ENCODE assay signal across 11 cellular contexts in genomic region chr2:221943078-221943810, GRCh38.
A peak's percentile ranks its signal among the peaks of the same experiment; 100 is the strongest.
DNase-seq lines count a peak whose midpoint lies in the region; ATAC-seq, FAIRE-seq and TF ChIP-seq lines count a peak whose summit lies in the region.
"Had no signal": no experiment of that assay in that cellular context is flagged by ENCODE, and none has a peak within 500 bp of the region (broad histone marks: within the 10 kb centered on the region; RNA-seq: fewer than 3 reads in every experiment).

No MANE protein-coding gene starts in this region.

- H3K27ac Mint-ChIP-seq in astrocyte (ENCODE audit: unreplicated experiment): no peak overlapping the region
- no peak overlapping the region for H3K27ac Mint-ChIP-seq in CD14-positive monocyte
- H3K27ac Mint-ChIP-seq: activated naive CD8-positive, alpha-beta T cell treated with anti-CD3 and anti-CD28 coated beads for 36 hours had no signal

- H3K79me2 ChIP-seq in astrocyte (ENCODE audit: insufficient read depth, low read length): no peaks in the 10 kb centered on the region

- FAIRE-seq in astrocyte (lab: Jason Lieb, UNC): no peak

- H3K4me2 ChIP-seq in astrocyte (ENCODE audit: low read length): peak overlapping the region; percentile 47

- no peak overlapping the region for H3K9ac ChIP-seq in astrocyte (ENCODE audit: low read length)

- H3K4me3 Mint-ChIP-seq in astrocyte (ENCODE audit: unreplicated experiment): no peak overlapping the region
- H3K4me3 Mint-ChIP-seq in CD14-positive monocyte: no peak overlapping the region
- H3K4me3 Mint-ChIP-seq: activated naive CD8-positive, alpha-beta T cell treated with anti-CD3 and anti-CD28 coated beads for 36 hours had no signal

- no peak overlapping the region for H2AFZ ChIP-seq in astrocyte (ENCODE audit: low read depth, low read length)

- no peak for ATAC-seq in HG03095 (IDR thresholded peaks at IDR 0.05; ENCODE audit: unreplicated experiment)

- no peak overlapping the region for H3K27ac ChIP-seq in astrocyte (ENCODE audit: low read depth, low read length)
- H3K27ac ChIP-seq in right atrium auricular region: peak overlapping the region; percentile 10 to 70
- H3K27ac ChIP-seq: neutrophil had no signal

- TF ChIP-seq CTCF in astrocyte (IDR thresholded peaks at IDR 0.05; ENCODE audit: insufficient read depth, low read depth, low read length): no peak
- TF ChIP-seq CTCF in right atrium auricular region (IDR thresholded peaks at IDR 0.05): no peak
- TF ChIP-seq CTCF in CD14-positive monocyte (IDR thresholded peaks at IDR 0.05): no peak

- H3K4me3 ChIP-seq in astrocyte (ENCODE audit: insufficient read depth, low read depth, low read length) (no peak overlapping the region), right atrium auricular region (no peak overlapping the region), H7 (ENCODE audit: insufficient read depth, low read depth, low read length) (no peak overlapping the region)

- H3K9me3 ChIP-seq in astrocyte (ENCODE audit: insufficient read depth, low read depth, low read length): no peaks in the 10 kb centered on the region
- peaks cover 0 to 5% of the 10 kb centered on the region in 2 donors for H3K9me3 ChIP-seq in right atrium auricular region
- H3K9me3 ChIP-seq: neutrophil had no signal

- no peaks in the 10 kb centered on the region for H3K36me3 ChIP-seq in astrocyte (ENCODE audit: insufficient read depth, low read length)
- H3K36me3 ChIP-seq in right atrium auricular region: no peaks in the 10 kb centered on the region
- no peaks in the 10 kb centered on the region for H3K36me3 ChIP-seq in H7 (replicated peaks; ENCODE audit: control insufficient read depth, insufficient read depth, low read length)
- H3K36me3 ChIP-seq: neutrophil had no signal

- intact Hi-C loops in CD14-positive monocyte (cut with micrococcal nuclease): no loop called here

- H3K9me3 Mint-ChIP-seq in astrocyte (ENCODE audit: unreplicated experiment) (no peaks in the 10 kb centered on the region), CD14-positive monocyte (peaks cover 0 to 12% (median 2%) of the 10 kb centered on the region in 7 donors)
- H3K9me3 Mint-ChIP-seq: activated naive CD8-positive, alpha-beta T cell treated with anti-CD3 and anti-CD28 coated beads for 36 hours had no signal

- no peaks in the 10 kb centered on the region for H3K27me3 ChIP-seq in astrocyte (ENCODE audit: insufficient read depth, low read length)
- H3K27me3 ChIP-seq in right atrium auricular region: no peaks in the 10 kb centered on the region
- H3K27me3 ChIP-seq in H7 (ENCODE audit: control insufficient read depth, insufficient read depth, low read length): no peaks in the 10 kb centered on the region
- H3K27me3 ChIP-seq: neutrophil had no signal

- no peaks in the 10 kb centered on the region for H3K36me3 Mint-ChIP-seq in astrocyte (ENCODE audit: low read depth, unreplicated experiment)
- H3K36me3 Mint-ChIP-seq in CD14-positive monocyte: no peaks in the 10 kb centered on the region
- H3K36me3 Mint-ChIP-seq: activated naive CD8-positive, alpha-beta T cell treated with anti-CD3 and anti-CD28 coated beads for 36 hours had no signal

- H3K27me3 Mint-ChIP-seq in astrocyte (ENCODE audit: low read depth, unreplicated experiment) (no peaks in the 10 kb centered on the region), CD14-positive monocyte (ENCODE audit: low read depth in 3 of 3) (peaks cover 0 to 1% (median 1%) of the 10 kb centered on the region in 3 donors)
- H3K27me3 Mint-ChIP-seq: activated naive CD8-positive, alpha-beta T cell treated with anti-CD3 and anti-CD28 coated beads for 36 hours had no signal

- no peaks in the 10 kb centered on the region for H4K20me1 ChIP-seq in astrocyte (ENCODE audit: insufficient read depth, low read length)

- H3K4me1 ChIP-seq in astrocyte (ENCODE audit: insufficient read depth, low read length): peaks cover 2% of the 10 kb centered on the region
- H3K4me1 ChIP-seq in right atrium auricular region: peaks cover 0 to 11% of the 10 kb centered on the region in 2 donors

- peaks cover 5% of the 10 kb centered on the region for H3K4me1 Mint-ChIP-seq in astrocyte (ENCODE audit: low read depth, unreplicated experiment)
- H3K4me1 Mint-ChIP-seq in CD14-positive monocyte: no peaks in the 10 kb centered on the region
- H3K4me1 Mint-ChIP-seq: activated naive CD8-positive, alpha-beta T cell treated with anti-CD3 and anti-CD28 coated beads for 36 hours had no signal

- peak; percentile 59 for DNase-seq in H4 (ENCODE audit: low spot score)
- DNase-seq in astrocyte (ENCODE audit: low read depth): peak; percentile 22
- DNase-seq in right atrium auricular region (ENCODE audit: low spot score): no peak
- DNase-seq in stromal cell of bone marrow (ENCODE audit: low read depth): peak; percentile 56
- no peak for DNase-seq in CD14-positive monocyte (ENCODE audit: low spot score)
- no peak for DNase-seq in H7
- DNase-seq in HK-2 (ENCODE audit: unreplicated experiment): no peak
- DNase-seq: activated CD4-positive, alpha-beta T cell treated with anti-CD3 and anti-CD28 coated beads for 1 hour; activated naive CD8-positive, alpha-beta T cell treated with anti-CD3 and anti-CD28 coated beads for 36 hours had no signal

Comparison
In these comparisons a context has a peak if more than half of its experiments do, and no peak if none do; other contexts are left out.
1. DNase-seq: peak in H4 (single experiment), astrocyte (single experiment) and stromal cell of bone marrow (single experiment); none in right atrium auricular region (single experiment), CD14-positive monocyte (single experiment), H7 (single experiment) and HK-2 (single experiment).